ENCODE assay signal across 8 cellular contexts in genomic region chr2:166384774-166385173, GRCh38.
DNase-seq lines count a peak whose midpoint lies in the region; ATAC-seq and TF ChIP-seq lines count a peak whose summit lies in the region.

No MANE protein-coding gene starts in this region.

- ATAC-seq in HG02970 (IDR thresholded peaks at IDR 0.05; ENCODE audit: low FRiP score, unreplicated experiment): no peak

- TF ChIP-seq POLR2A in erythroblast (IDR thresholded peaks at IDR 0.05; ENCODE audit: low read length): no peak

- DNase-seq in NCI-H345 (lab: John Stamatoyannopoulos, UW) (peak; percentile 26), NCI-H345 treated with DMSO at 0.1 percent for 48 hours (lab: John Stamatoyannopoulos, UW; ENCODE audit: unreplicated experiment) (no peak), NCI-H69 (lab: John Stamatoyannopoulos, UW) (peak; percentile 41), erythroblast (lab: John Stamatoyannopoulos, UW) (peak; percentile 30 to 59), superior temporal gyrus (ENCODE audit: extremely low spot score) (peak; percentile 68), middle frontal gyrus (ENCODE audit: extremely low spot score, low spot score) (no peak), Ammon's horn (ENCODE audit: low spot score) (no peak)

Comparison
In these comparisons a context has a peak if more than half of its experiments do, and no peak if none do; other contexts are left out.
1. DNase-seq: peak in NCI-H345 (single experiment), NCI-H69 (single experiment), erythroblast (2 of 2) and superior temporal gyrus (single experiment); none in NCI-H345 treated with DMSO at 0.1 percent for 48 hours (single experiment), middle frontal gyrus (single experiment) and Ammon's horn (single experiment).